Comparison of ENCODE assay signal across 10 cellular contexts in the genomic region with DNA sequence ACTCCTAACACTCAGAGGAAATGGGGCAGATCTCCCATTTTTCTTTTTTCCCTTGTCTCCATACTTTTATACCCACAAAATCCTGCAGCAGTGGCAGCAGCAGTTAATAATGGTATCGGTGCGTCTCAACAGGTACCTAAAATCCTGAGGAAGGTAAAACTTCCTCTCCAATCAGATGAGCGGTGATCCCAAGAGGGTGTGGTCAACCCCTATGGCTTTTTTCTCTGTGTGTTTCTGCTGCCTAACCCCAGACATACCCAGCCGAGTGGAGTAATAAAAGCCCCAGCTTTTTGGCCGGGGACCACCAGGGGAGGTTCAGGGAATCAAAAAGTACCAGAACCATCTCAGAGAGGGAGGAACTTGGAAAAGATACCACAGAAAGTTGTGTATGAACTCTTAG.
"Had no signal": no experiment of that assay in that cellular context is flagged by ENCODE, and none has a peak within 500 bp of the region (broad histone marks: within the 10 kb centered on the region; RNA-seq: fewer than 3 reads in every experiment).

No MANE protein-coding gene starts in this region.

- H3K27me3 Mint-ChIP-seq: activated CD8-positive, alpha-beta T cell treated with anti-CD3 and anti-CD28 coated beads for 36 hours; activated naive CD8-positive, alpha-beta T cell treated with anti-CD3 and anti-CD28 coated beads, Interleukin-2, amount 10 ng/mL, durations not matched to agents 7 days and 5 days; stimulated activated naive B cell treated with anti-CD40 and anti-IgM and Interleukin-4, amounts not matched to agents 10 μg/mL and 1 μg/mL and 100 μg/mL, for 72 hours had no signal

- ATAC-seq: activated CD8-positive, alpha-beta T cell treated with anti-CD3 and anti-CD28 coated beads for 36 hours; right cardiac atrium; stimulated activated naive B cell treated with anti-CD40 and anti-IgM and Interleukin-4, amounts not matched to agents 10 μg/mL and 1 μg/mL and 100 μg/mL, for 72 hours had no signal

- DNase-seq: activated CD4-positive, alpha-beta T cell treated with anti-CD3 and anti-CD28 coated beads for 4 hours; activated CD8-positive, alpha-beta memory T cell treated with anti-CD3 and anti-CD28 coated beads, Interleukin-2, amount 50 U/mL, for 48 hours; activated CD8-positive, alpha-beta T cell treated with anti-CD3 and anti-CD28 coated beads for 36 hours; activated naive CD8-positive, alpha-beta T cell treated with anti-CD3 and anti-CD28 coated beads, Interleukin-2, amount 10 ng/mL, durations not matched to agents 7 days and 5 days; right cardiac atrium; stimulated activated CD4-positive, alpha-beta T cell treated with anti-CD3 and anti-CD28 coated beads, Interleukin-2, amount 100 ng/mL, for 24 hours; stimulated activated naive B cell treated with anti-CD40 and anti-IgM and Interleukin-4, amounts not matched to agents 10 μg/mL and 1 μg/mL and 100 μg/mL, for 72 hours; substantia nigra; T-helper 9 cell had no signal

- H3K27me3 ChIP-seq: cardiac muscle cell had no signal

- H3K9me3 Mint-ChIP-seq: activated CD8-positive, alpha-beta T cell treated with anti-CD3 and anti-CD28 coated beads for 36 hours; activated naive CD8-positive, alpha-beta T cell treated with anti-CD3 and anti-CD28 coated beads, Interleukin-2, amount 10 ng/mL, durations not matched to agents 7 days and 5 days; stimulated activated naive B cell treated with anti-CD40 and anti-IgM and Interleukin-4, amounts not matched to agents 10 μg/mL and 1 μg/mL and 100 μg/mL, for 72 hours had no signal

- H3K27ac ChIP-seq: cardiac muscle cell had no signal

- H3K27ac Mint-ChIP-seq: activated CD8-positive, alpha-beta T cell treated with anti-CD3 and anti-CD28 coated beads for 36 hours; activated naive CD8-positive, alpha-beta T cell treated with anti-CD3 and anti-CD28 coated beads, Interleukin-2, amount 10 ng/mL, durations not matched to agents 7 days and 5 days; stimulated activated naive B cell treated with anti-CD40 and anti-IgM and Interleukin-4, amounts not matched to agents 10 μg/mL and 1 μg/mL and 100 μg/mL, for 72 hours had no signal

- H3K4me3 ChIP-seq: cardiac muscle cell had no signal

- H3K4me3 Mint-ChIP-seq: activated CD8-positive, alpha-beta T cell treated with anti-CD3 and anti-CD28 coated beads for 36 hours; activated naive CD8-positive, alpha-beta T cell treated with anti-CD3 and anti-CD28 coated beads, Interleukin-2, amount 10 ng/mL, durations not matched to agents 7 days and 5 days; stimulated activated naive B cell treated with anti-CD40 and anti-IgM and Interleukin-4, amounts not matched to agents 10 μg/mL and 1 μg/mL and 100 μg/mL, for 72 hours had no signal
